ENCODE assay signal across 1 cellular context in genomic region chr5:67381240-67381875, GRCh38.
TF ChIP-seq lines count a peak whose summit lies in the region.

No MANE protein-coding gene starts in this region.

TF ChIP-seq in GM23338, 12 proteins besides CTCF, POLR2A, EP300 and RAD21 (continued from another document):
- TF ChIP-seq ZNF462 (CRISPR knock-in tag; IDR thresholded peaks at IDR 0.05) (no peak), ZNF114 (CRISPR knock-in tag; IDR thresholded peaks at IDR 0.05) (no peak), EZH2phosphoT487 (IDR thresholded peaks at IDR 0.05; ENCODE audit: unreplicated experiment) (no peak), EZH2 (IDR thresholded peaks at IDR 0.05; ENCODE audit: low read depth, unreplicated experiment) (no peak), JUNB (IDR thresholded peaks at IDR 0.05; ENCODE audit: unreplicated experiment) (no peak)
